8 cellular contexts compared by ENCODE assay signal in genomic region chr15:91706366-91707032, GRCh38.
DNase-seq lines count a peak whose midpoint lies in the region; ATAC-seq, FAIRE-seq and TF ChIP-seq lines count a peak whose summit lies in the region.

No MANE protein-coding gene starts in this region.

- no peak overlapping the region for H3K4me3 ChIP-seq in CD8-positive, alpha-beta memory T cell (ENCODE audit: low read length)
- H3K4me3 ChIP-seq in astrocyte of the spinal cord (ENCODE audit: low read depth, low read length): no peak overlapping the region
- no peak overlapping the region for H3K4me3 ChIP-seq in iPS DF 6.9 (ENCODE audit: low read length)

- H3K4me1 ChIP-seq in CD8-positive, alpha-beta memory T cell (ENCODE audit: insufficient read depth, low read length): peaks cover 14% of the 10 kb centered on the region
- H3K4me1 ChIP-seq in iPS DF 6.9 (ENCODE audit: control insufficient read depth, insufficient read depth, low read length): no peaks in the 10 kb centered on the region

- H3K27me3 ChIP-seq in CD8-positive, alpha-beta memory T cell (ENCODE audit: insufficient read depth, low read length, poor library complexity, severe bottlenecking): no peaks in the 10 kb centered on the region
- no peaks in the 10 kb centered on the region; the same call in 1 of the 2 replicates for H3K27me3 ChIP-seq in iPS DF 6.9 (ENCODE audit: control insufficient read depth, insufficient read depth, low read length)

- no peaks in the 10 kb centered on the region for H3K9me3 ChIP-seq in CD8-positive, alpha-beta memory T cell (ENCODE audit: low read length)
- H3K9me3 ChIP-seq in iPS DF 6.9 (ENCODE audit: control insufficient read depth, insufficient read depth, low read length): no peaks in the 10 kb centered on the region

- no peaks in the 10 kb centered on the region for H3K9me3 Mint-ChIP-seq in CD8-positive, alpha-beta memory T cell

- TF ChIP-seq POLR2A in H54 (IDR thresholded peaks at IDR 0.05; ENCODE audit: low read depth, low read length): no peak

- H3K4me3 Mint-ChIP-seq in CD8-positive, alpha-beta memory T cell: peak overlapping the region; percentile 1 to 88 (median 64)

- peaks cover 5 to 6% of the 10 kb centered on the region in 2 donors for H3K27me3 Mint-ChIP-seq in CD8-positive, alpha-beta memory T cell

- CTCF ChIA-PET in CD8-positive, alpha-beta memory T cell (lab: Charles Lee): interaction anchor here (0.6 to 2.5 kb wide), 35 partner anchors 9 to 1008 kb away, joined by 3 to 21 read pairs (median 4); partner anchors contain the start of gene SLCO3A1

- ATAC-seq in HG03108 (IDR thresholded peaks at IDR 0.05; ENCODE audit: unreplicated experiment): no peak

- H3K36me3 Mint-ChIP-seq in CD8-positive, alpha-beta memory T cell: no peaks in the 10 kb centered on the region

- H3K27ac ChIP-seq in CD8-positive, alpha-beta memory T cell (ENCODE audit: low read depth, low read length): no peak overlapping the region
- H3K27ac ChIP-seq in iPS DF 6.9 (ENCODE audit: low read length): no peak overlapping the region

- no peaks in the 10 kb centered on the region for H3K36me3 ChIP-seq in CD8-positive, alpha-beta memory T cell (ENCODE audit: insufficient read depth, low read length)
- no peaks in the 10 kb centered on the region for H3K36me3 ChIP-seq in iPS DF 6.9 (ENCODE audit: control insufficient read depth, insufficient read depth, low read length)

- peak; percentile 94 for TF ChIP-seq CTCF in astrocyte of the spinal cord (IDR thresholded peaks at IDR 0.05; ENCODE audit: low read depth, low read length)

- POLR2A ChIA-PET in CD8-positive, alpha-beta memory T cell (lab: Charles Lee): interaction anchor here (0.5 kb wide), 1 partner anchor 151 kb away, joined by 3 read pairs; no protein-coding TSS in a partner anchor

- in situ Hi-C loops in astrocyte of the spinal cord (cut with HindIII; ENCODE audit: low sequenced_read_pairs): no loop called here

- H3K27ac Mint-ChIP-seq in CD8-positive, alpha-beta memory T cell: peak overlapping the region; percentile 66 to 92 (median 84)

- FAIRE-seq in H54 (lab: Jason Lieb, UNC): peak; percentile 45

- no CpG with 5 or more reads among the region's 9 CpGs for WGBS in iPS DF 6.9 (ENCODE audit: insufficient coverage, insufficient read length)

- DNase-seq in CD8-positive, alpha-beta memory T cell: peak; percentile 59 to 86 (median 71)
- DNase-seq in H54 (ENCODE audit: insufficient read length, low spot score) (peak; percentile 16), NCI-H1694 treated with DMSO at 0.1 percent for 48 hours (lab: John Stamatoyannopoulos, UW) (peak; percentile 58), T-helper 9 cell (peak; percentile 75), astrocyte of the spinal cord (ENCODE audit: low read depth, low spot score) (peak; percentile 67), iPS DF 6.9 (ENCODE audit: low read depth, low spot score) (peak; percentile 78)
- peak; percentile 63 to 64 for DNase-seq in stimulated activated CD4-positive, alpha-beta T cell treated with anti-CD3 and anti-CD28 coated beads, Interleukin-15, amount 100 ng/mL, for 1 hour (ENCODE audit: low read depth in 1 of 2, low spot score in 1 of 2)

- H3K4me1 Mint-ChIP-seq in CD8-positive, alpha-beta memory T cell: peaks cover 17 to 24% (median 18%) of the 10 kb centered on the region in 3 donors

Comparison
In these comparisons a context has a peak if more than half of its experiments do, and no peak if none do; other contexts are left out.
1. DNase-seq: peak in every context shown above with its lines; median percentile 78 in iPS DF 6.9; 75 in T-helper 9 cell; 71 in CD8-positive, alpha-beta memory T cell; 67 in astrocyte of the spinal cord; 64 in stimulated activated CD4-positive, alpha-beta T cell treated with anti-CD3 and anti-CD28 coated beads, Interleukin-15, amount 100 ng/mL, for 1 hour; 58 in NCI-H1694 treated with DMSO at 0.1 percent for 48 hours; 16 in H54.